ENCODE assay signal across 8 cellular contexts in the genomic region with DNA sequence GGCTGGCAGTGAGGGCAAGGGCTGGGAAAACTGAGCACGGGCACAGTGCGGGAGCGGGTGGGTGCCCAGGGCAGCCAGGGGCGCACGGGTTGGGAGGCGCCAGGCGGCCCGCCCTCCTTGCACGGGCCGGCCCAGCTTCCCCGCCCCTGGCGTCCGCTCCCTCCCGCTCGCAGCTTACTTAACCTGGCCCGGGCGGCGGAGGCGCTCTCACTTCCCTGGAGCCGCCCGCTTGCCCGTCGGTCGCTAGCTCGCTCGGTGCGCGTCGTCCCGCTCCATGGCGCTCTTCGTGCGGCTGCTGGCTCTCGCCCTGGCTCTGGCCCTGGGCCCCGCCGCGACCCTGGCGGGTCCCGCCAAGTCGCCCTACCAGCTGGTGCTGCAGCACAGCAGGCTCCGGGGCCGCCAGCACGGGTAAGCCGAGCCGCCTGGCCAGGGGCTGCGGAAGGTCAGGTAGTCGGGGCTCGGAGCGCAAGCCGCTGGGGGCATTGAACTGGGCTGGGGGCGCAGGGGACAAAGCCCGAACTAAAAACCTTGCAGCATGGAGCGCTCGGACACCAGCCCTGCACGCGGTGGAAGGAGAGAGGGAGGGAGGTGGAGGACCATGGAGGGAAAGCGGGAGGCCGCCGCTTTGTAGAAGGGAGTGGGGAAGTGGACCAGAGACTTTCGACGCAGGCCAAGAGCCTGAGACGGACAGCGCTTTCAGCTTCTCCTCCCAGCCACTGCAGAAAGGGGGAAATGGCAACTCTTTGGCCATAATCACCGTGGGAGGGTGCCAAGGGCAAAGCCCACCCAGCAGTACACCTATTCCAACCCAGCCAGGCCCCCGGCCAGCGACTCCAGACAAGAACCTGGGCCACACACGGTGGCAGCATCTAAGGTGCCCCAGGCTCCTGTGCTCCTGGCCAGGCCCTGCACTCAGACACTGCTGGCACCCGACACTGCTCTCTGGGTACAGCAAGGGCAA. TPM values are rescaled to one million over a fixed set of nuclear protein-coding genes. Genes with fewer than 3 reads are reported as not detected.
A peak's percentile ranks its signal among the peaks of the same experiment; 100 is the strongest.
DNase-seq lines count a peak whose midpoint lies in the region; ATAC-seq and TF ChIP-seq lines count a peak whose summit lies in the region.

A gene (plus strand): TSS at position 207 of the 961 bp plus-strand sequence. CDS start 68 bp downstream, at position 275.

- peaks cover 33% of the 10 kb centered on the region for H3K27me3 Mint-ChIP-seq in GM23338 (ENCODE audit: insufficient read depth, low read depth, poor library complexity)
- peaks cover 18 to 32% of the 10 kb centered on the region in 2 donors for H3K27me3 Mint-ChIP-seq in T-cell

- peaks cover 2% of the 10 kb centered on the region; the same call in 1 of the 2 replicates for H3K4me1 ChIP-seq in GM23338 (ENCODE audit: insufficient read depth)
- H3K4me1 ChIP-seq in muscle layer of colon (ENCODE audit: insufficient read depth, low read length), result peaks cover 38% of the 10 kb centered on the region

- CTCF ChIA-PET in T-cell (lab: Charles Lee), result no interaction called here

- H3K4me3 Mint-ChIP-seq in GM23338 (peak within 1 kb of the TSS; percentile 77), T-cell (no peak within 1 kb of the TSS)

- ATAC-seq in GM23338 (peak; percentile 94), T-cell (replicated peaks in 1 of 4) (peak; percentile 54 to 73 (median 64)), HG03045 (IDR thresholded peaks at IDR 0.05; ENCODE audit: unreplicated experiment) (no peak), GM18519 (IDR thresholded peaks at IDR 0.05; ENCODE audit: low FRiP score, unreplicated experiment) (no peak), HG03139 (IDR thresholded peaks at IDR 0.05; ENCODE audit: unreplicated experiment) (no peak)

- H3K36me3 ChIP-seq in GM23338 (ENCODE audit: insufficient read depth), result no peaks in the 10 kb centered on the region; the same call in 1 of the 2 replicates
- no peaks in the 10 kb centered on the region for H3K36me3 ChIP-seq in muscle layer of colon (ENCODE audit: insufficient read depth, low read length)

- H3F3A ChIP-seq in GM23338 (replicated peaks; ENCODE audit: low read depth), result no peaks in the 10 kb centered on the region

- TF ChIP-seq CTCF in GM23338 (conservative IDR thresholded peaks at IDR 0.05; ENCODE audit: low read depth in 2 of 2) (peak in 1 of 2 experiments; percentile 20; a peak in 2 of 4 replicates), fibroblast of mammary gland (conservative IDR thresholded peaks at IDR 0.05; ENCODE audit: control insufficient read depth, insufficient read depth, low read depth, low read length) (no peak)

- POLR2A ChIA-PET in T-cell (lab: Charles Lee), result interaction anchor here in 1 of 2 donors (0.6 kb wide), 1 partner anchor 1815 kb away, joined by 3 read pairs; no protein-coding TSS in a partner anchor

- peak within 1 kb of the TSS; percentile 98 for H2AFZ ChIP-seq in GM23338

- H3K27ac Mint-ChIP-seq in GM23338 (no peak within 1 kb of the TSS), T-cell (no peak within 1 kb of the TSS)

- no peaks in the 10 kb centered on the region for H3K79me2 ChIP-seq in GM23338 (replicated peaks; ENCODE audit: insufficient read depth)

- H3K9me3 Mint-ChIP-seq in GM23338, result no peaks in the 10 kb centered on the region
- H3K9me3 Mint-ChIP-seq in T-cell, result no peaks in the 10 kb centered on the region

- peaks cover 9% of the 10 kb centered on the region; the same call in 2 of the 3 replicates for H3K4me1 Mint-ChIP-seq in GM23338
- peaks cover 0 to 10% (median 3%) of the 10 kb centered on the region in 3 donors for H3K4me1 Mint-ChIP-seq in T-cell

- H4K20me1 ChIP-seq in GM23338 (replicated peaks; ENCODE audit: insufficient read depth), result no peaks in the 10 kb centered on the region; the same call in 1 of the 2 replicates

- peak; percentile 88 for DNase-seq in AG20443 (ENCODE audit: low spot score)
- peak; percentile 92 for DNase-seq in GM23338 (ENCODE audit: low spot score)
- peak in 14 of 34 experiments; percentile 9 to 32 (median 17) for DNase-seq in T-cell
- peak; percentile 54 for DNase-seq in fibroblast of mammary gland (ENCODE audit: low read depth)

- H3K36me3 Mint-ChIP-seq in GM23338 (ENCODE audit: low read depth) (no peaks in the 10 kb centered on the region), T-cell (no peaks in the 10 kb centered on the region)

- H3K27ac ChIP-seq in GM23338 (ENCODE audit: low read depth) (no peak within 1 kb of the TSS), muscle layer of colon (ENCODE audit: low read depth, low read length) (peak within 1 kb of the TSS; percentile 60)

- no peaks in the 10 kb centered on the region for H3K9me3 ChIP-seq in muscle layer of colon (ENCODE audit: low read length)

- no peaks in the 10 kb centered on the region for H3K9me2 ChIP-seq in GM23338 (ENCODE audit: insufficient read depth)

- peak within 1 kb of the TSS; percentile 78 for H3K4me3 ChIP-seq in GM23338
- H3K4me3 ChIP-seq in fibroblast of mammary gland (ENCODE audit: control insufficient read depth, low read depth, low read length), result peak within 1 kb of the TSS; percentile 70
- peak within 1 kb of the TSS; percentile 44 to 63 for H3K4me3 ChIP-seq in muscle layer of colon (ENCODE audit: low read depth in 1 of 2, low read length in 2 of 2)

- H3K4me2 ChIP-seq in GM23338, result peak within 1 kb of the TSS; percentile 90

- H3K27me3 ChIP-seq in GM23338 (ENCODE audit: insufficient read depth), result peaks cover 43% of the 10 kb centered on the region
- H3K27me3 ChIP-seq in muscle layer of colon (ENCODE audit: control insufficient read depth in 1 of 2, insufficient read depth in 2 of 2, low read length in 2 of 2), result no peaks in the 10 kb centered on the region

- peak within 1 kb of the TSS; percentile 11 for H3K9ac ChIP-seq in muscle layer of colon (ENCODE audit: low read length)

TF ChIP-seq in GM23338, 12 proteins besides CTCF, POLR2A, EP300 and RAD21:
- TF ChIP-seq POLR2AphosphoS5 (IDR thresholded peaks at IDR 0.05; ENCODE audit: low read depth) (peak; percentile 39; the same call in 1 of the 2 replicates), EZH2 (IDR thresholded peaks at IDR 0.05; ENCODE audit: low read depth, unreplicated experiment) (peak; percentile 56), NANOG (IDR thresholded peaks at IDR 0.05; ENCODE audit: borderline replicate concordance) (no peak)
- TF ChIP-seq, protein P1, sequence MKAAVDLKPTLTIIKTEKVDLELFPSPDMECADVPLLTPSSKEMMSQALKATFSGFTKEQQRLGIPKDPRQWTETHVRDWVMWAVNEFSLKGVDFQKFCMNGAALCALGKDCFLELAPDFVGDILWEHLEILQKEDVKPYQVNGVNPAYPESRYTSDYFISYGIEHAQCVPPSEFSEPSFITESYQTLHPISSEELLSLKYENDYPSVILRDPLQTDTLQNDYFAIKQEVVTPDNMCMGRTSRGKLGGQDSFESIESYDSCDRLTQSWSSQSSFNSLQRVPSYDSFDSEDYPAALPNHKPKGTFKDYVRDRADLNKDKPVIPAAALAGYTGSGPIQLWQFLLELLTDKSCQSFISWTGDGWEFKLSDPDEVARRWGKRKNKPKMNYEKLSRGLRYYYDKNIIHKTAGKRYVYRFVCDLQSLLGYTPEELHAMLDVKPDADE (IDR thresholded peaks at IDR 0.05), result peak; percentile 41; the same call in 1 of the 2 replicates
TF ChIP-seq in GM23338: peak in this region for 3.

RNA-seq across cellular contexts. Expression of the gene that starts here (rescaled TPM):
- 8.2 and 8.9 TPM in 2 replicates for total RNA-seq in GM23338 (2014; rRNA removed; shearing (Covaris generic))
- polyA plus RNA-seq in GM23338 (2016; fragmentation: Nextera tagmentation; extraction: Ambion mirVana), result 8.0 and 9.4 TPM in 2 replicates
- 1 to 10 TPM; 1.9 to 5.1 (median 2.9) TPM for total RNA-seq in T-cell

Comparison
In these comparisons a context has a peak if more than half of its experiments do, and no peak if none do; other contexts are left out.
1. ATAC-seq: peak in GM23338 (single experiment) and T-cell (4 of 4); none in HG03045 (single experiment), GM18519 (single experiment) and HG03139 (single experiment).
2. Peak in every context shown above with its lines, with median percentiles within 50 percentile points of each other: H3K4me3 ChIP-seq.